In the genomic region with DNA sequence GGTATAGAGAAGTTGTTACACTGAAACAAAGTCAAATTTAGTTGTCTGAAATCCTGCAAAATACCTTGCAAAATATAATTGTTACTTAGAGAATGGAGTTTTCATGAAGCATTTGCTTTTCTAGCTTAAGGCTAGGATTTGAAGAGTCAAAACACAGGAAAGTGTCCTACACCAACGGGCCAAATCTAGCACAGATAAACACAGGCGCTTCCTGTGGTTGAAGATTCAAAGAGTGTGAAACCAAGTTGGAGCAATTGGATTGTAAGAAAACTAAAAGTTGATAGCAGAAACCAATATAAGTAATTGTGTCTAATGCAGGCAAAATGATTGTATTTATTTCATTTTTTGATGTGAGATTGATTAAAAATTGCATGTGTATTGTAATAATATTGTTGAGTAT, we compare ENCODE assay signal across 21 cellular contexts.
"Had no signal": no experiment of that assay in that cellular context is flagged by ENCODE, and none has a peak within 500 bp of the region (broad histone marks: within the 10 kb centered on the region; RNA-seq: fewer than 3 reads in every experiment).

No MANE protein-coding gene starts in this region.

- ATAC-seq: heart left ventricle; sciatic nerve; stimulated activated naive B cell treated with anti-CD40 and anti-IgM and Interleukin-4, amounts not matched to agents 10 μg/mL and 1 μg/mL and 100 μg/mL, for 72 hours had no signal

- DNase-seq: effector CD4-positive, alpha-beta T cell; endodermal cell; foreskin melanocyte; heart left ventricle; hippocampal formation; kidney glomerular epithelial cell; mesendoderm; naive B cell; posterior cingulate gyrus; spleen; stimulated activated CD4-positive, alpha-beta T cell treated with anti-CD3 and anti-CD28 coated beads, Interleukin-15, amount 100 ng/mL, for 24 hours; stimulated activated CD4-positive, alpha-beta T cell treated with anti-CD3 and anti-CD28 coated beads, Interleukin-1b, Interleukin-23, amount 100 ng/mL, for 48 hours; stimulated activated CD4-positive, alpha-beta T cell treated with anti-CD3 and anti-CD28 coated beads, Interleukin-4, amount 100 ng/mL, for 4 hours; stimulated activated naive B cell treated with anti-CD40 and anti-IgM and Interleukin-4, amounts not matched to agents 10 μg/mL and 1 μg/mL and 100 μg/mL, for 72 hours; stomach; substantia nigra; trophoblast cell had no signal

- H3K4me1 Mint-ChIP-seq: endodermal cell; naive B cell; nephron; stimulated activated naive B cell treated with anti-CD40 and anti-IgM and Interleukin-4, amounts not matched to agents 10 μg/mL and 1 μg/mL and 100 μg/mL, for 72 hours had no signal

- H3K36me3 Mint-ChIP-seq: stimulated activated naive B cell treated with anti-CD40 and anti-IgM and Interleukin-4, amounts not matched to agents 10 μg/mL and 1 μg/mL and 100 μg/mL, for 72 hours had no signal

- H3K4me3 ChIP-seq: coronary artery, heart left ventricle, spleen, stomach had no signal

- H3K4me1 ChIP-seq: heart left ventricle, spleen, stomach had no signal

- H3K9me3 ChIP-seq: heart left ventricle, neutrophil had no signal

- H3K27me3 ChIP-seq: heart left ventricle, neutrophil, spleen, stomach had no signal

- H3K27ac ChIP-seq: coronary artery, heart left ventricle, neutrophil, spleen, stomach had no signal

- H3K27me3 Mint-ChIP-seq: naive B cell; stimulated activated naive B cell treated with anti-CD40 and anti-IgM and Interleukin-4, amounts not matched to agents 10 μg/mL and 1 μg/mL and 100 μg/mL, for 72 hours had no signal

- H3K4me3 Mint-ChIP-seq: endodermal cell; naive B cell; nephron; stimulated activated naive B cell treated with anti-CD40 and anti-IgM and Interleukin-4, amounts not matched to agents 10 μg/mL and 1 μg/mL and 100 μg/mL, for 72 hours had no signal

- H3K9me3 Mint-ChIP-seq: endodermal cell, nephron had no signal

- H3K36me3 ChIP-seq: heart left ventricle, neutrophil, spleen, stomach had no signal

- H3K27ac Mint-ChIP-seq: endodermal cell; naive B cell; nephron; stimulated activated naive B cell treated with anti-CD40 and anti-IgM and Interleukin-4, amounts not matched to agents 10 μg/mL and 1 μg/mL and 100 μg/mL, for 72 hours had no signal
